In the genomic region with DNA sequence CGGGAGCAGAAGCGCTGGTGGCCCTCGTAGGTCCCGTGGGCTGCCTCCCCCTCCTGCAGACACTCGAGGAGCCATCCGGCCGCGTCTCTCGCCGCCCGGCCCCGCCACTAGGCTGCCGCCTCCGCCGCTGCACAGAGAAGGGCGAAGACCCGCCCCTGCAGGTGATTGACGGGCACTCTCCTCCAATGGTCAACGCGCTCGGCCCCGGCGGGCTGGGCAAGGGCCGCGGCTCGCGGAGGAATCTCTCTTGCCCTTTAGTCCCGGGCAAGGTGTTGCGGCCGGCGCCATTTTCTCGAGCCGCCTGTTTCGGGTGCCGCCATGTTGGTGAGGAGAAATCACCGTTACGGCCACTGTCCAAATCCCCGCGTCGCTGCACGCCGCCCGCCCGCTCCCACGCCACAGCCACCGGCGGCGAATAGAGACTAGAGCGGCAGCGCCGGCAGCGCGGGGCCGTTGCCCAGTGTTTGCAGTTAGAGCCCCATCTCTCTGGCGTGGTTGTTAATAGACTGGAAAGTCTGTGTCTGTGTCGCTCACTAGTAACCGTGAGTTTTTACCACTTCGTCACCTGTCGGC, we compare ENCODE assay signal across 1 cellular context.
TF ChIP-seq lines count a peak whose summit lies in the region.

A gene with protein sequence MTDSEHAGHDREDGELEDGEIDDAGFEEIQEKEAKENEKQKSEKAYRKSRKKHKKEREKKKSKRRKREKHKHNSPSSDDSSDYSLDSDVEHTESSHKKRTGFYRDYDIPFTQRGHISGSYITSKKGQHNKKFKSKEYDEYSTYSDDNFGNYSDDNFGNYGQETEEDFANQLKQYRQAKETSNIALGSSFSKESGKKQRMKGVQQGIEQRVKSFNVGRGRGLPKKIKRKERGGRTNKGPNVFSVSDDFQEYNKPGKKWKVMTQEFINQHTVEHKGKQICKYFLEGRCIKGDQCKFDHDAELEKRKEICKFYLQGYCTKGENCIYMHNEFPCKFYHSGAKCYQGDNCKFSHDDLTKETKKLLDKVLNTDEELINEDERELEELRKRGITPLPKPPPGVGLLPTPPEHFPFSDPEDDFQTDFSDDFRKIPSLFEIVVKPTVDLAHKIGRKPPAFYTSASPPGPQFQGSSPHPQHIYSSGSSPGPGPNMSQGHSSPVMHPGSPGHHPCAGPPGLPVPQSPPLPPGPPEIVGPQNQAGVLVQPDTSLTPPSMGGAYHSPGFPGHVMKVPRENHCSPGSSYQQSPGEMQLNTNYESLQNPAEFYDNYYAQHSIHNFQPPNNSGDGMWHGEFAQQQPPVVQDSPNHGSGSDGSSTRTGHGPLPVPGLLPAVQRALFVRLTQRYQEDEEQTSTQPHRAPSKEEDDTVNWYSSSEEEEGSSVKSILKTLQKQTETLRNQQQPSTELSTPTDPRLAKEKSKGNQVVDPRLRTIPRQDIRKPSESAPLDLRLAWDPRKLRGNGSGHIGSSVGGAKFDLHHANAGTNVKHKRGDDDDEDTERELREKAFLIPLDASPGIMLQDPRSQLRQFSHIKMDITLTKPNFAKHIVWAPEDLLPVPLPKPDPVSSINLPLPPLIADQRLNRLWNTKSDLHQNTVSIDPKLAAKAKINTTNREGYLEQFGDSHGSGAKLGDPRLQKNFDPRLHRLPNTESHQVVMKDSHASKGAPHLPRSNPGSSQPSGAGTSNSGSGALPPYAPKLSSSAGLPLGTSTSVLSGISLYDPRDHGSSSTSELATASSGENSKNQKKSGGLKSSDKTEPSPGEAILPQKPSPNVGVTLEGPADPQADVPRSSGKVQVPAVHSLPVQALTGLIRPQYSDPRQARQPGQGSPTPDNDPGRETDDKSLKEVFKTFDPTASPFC (plus strand): TSS at position 284 of the 573 bp plus-strand sequence. CDS start 398 bp downstream, outside the sequence.

TF ChIP-seq in K562, 482 proteins besides CTCF, POLR2A, EP300 and RAD21 (continued from another document and continues in another):
- TF ChIP-seq, protein P1, sequence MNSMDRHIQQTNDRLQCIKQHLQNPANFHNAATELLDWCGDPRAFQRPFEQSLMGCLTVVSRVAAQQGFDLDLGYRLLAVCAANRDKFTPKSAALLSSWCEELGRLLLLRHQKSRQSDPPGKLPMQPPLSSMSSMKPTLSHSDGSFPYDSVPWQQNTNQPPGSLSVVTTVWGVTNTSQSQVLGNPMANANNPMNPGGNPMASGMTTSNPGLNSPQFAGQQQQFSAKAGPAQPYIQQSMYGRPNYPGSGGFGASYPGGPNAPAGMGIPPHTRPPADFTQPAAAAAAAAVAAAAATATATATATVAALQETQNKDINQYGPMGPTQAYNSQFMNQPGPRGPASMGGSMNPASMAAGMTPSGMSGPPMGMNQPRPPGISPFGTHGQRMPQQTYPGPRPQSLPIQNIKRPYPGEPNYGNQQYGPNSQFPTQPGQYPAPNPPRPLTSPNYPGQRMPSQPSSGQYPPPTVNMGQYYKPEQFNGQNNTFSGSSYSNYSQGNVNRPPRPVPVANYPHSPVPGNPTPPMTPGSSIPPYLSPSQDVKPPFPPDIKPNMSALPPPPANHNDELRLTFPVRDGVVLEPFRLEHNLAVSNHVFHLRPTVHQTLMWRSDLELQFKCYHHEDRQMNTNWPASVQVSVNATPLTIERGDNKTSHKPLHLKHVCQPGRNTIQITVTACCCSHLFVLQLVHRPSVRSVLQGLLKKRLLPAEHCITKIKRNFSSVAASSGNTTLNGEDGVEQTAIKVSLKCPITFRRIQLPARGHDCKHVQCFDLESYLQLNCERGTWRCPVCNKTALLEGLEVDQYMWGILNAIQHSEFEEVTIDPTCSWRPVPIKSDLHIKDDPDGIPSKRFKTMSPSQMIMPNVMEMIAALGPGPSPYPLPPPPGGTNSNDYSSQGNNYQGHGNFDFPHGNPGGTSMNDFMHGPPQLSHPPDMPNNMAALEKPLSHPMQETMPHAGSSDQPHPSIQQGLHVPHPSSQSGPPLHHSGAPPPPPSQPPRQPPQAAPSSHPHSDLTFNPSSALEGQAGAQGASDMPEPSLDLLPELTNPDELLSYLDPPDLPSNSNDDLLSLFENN (IDR thresholded peaks at IDR 0.05; ENCODE audit: low read depth in 2 of 2, low read length in 2 of 2): peak in 1 of 2 experiments; percentile 34; a peak in 1 of 4 replicates
- TF ChIP-seq PHF20 (IDR thresholded peaks at IDR 0.05; ENCODE audit: partially characterized antibody) (peak; percentile 83), HMG20B (CRISPR knock-in tag; IDR thresholded peaks at IDR 0.05) (no peak), ZNF764 (CRISPR knock-in tag; IDR thresholded peaks at IDR 0.05; ENCODE audit: low read depth) (no peak), GATAD2B (IDR thresholded peaks at IDR 0.05; ENCODE audit: borderline replicate concordance) (peak; percentile 86; the same call in 1 of the 2 replicates), KDM1A (IDR thresholded peaks at IDR 0.05) (no peak), ZNF507 (tag; conservative IDR thresholded peaks at IDR 0.05) (no peak), ZZZ3 (IDR thresholded peaks at IDR 0.05) (no peak), ZNF551 (CRISPR knock-in tag; IDR thresholded peaks at IDR 0.05) (no peak), PHF21A (IDR thresholded peaks at IDR 0.05; ENCODE audit: borderline replicate concordance, low read depth) (no peak; the same call in 1 of the 2 replicates), EGR1 (conservative IDR thresholded peaks at IDR 0.05) (peak; percentile 74), RBFOX2 (IDR thresholded peaks at IDR 0.05; ENCODE audit: low read depth, low read length) (peak; percentile 99), DMBX1 (CRISPR knock-in tag; IDR thresholded peaks at IDR 0.05; ENCODE audit: borderline replicate concordance) (0 out of 2 replicates have a peak, but pooled peaks have one; percentile 55), ZNF282 (CRISPR knock-in tag; IDR thresholded peaks at IDR 0.05) (no peak)
- TF ChIP-seq, protein P2, sequence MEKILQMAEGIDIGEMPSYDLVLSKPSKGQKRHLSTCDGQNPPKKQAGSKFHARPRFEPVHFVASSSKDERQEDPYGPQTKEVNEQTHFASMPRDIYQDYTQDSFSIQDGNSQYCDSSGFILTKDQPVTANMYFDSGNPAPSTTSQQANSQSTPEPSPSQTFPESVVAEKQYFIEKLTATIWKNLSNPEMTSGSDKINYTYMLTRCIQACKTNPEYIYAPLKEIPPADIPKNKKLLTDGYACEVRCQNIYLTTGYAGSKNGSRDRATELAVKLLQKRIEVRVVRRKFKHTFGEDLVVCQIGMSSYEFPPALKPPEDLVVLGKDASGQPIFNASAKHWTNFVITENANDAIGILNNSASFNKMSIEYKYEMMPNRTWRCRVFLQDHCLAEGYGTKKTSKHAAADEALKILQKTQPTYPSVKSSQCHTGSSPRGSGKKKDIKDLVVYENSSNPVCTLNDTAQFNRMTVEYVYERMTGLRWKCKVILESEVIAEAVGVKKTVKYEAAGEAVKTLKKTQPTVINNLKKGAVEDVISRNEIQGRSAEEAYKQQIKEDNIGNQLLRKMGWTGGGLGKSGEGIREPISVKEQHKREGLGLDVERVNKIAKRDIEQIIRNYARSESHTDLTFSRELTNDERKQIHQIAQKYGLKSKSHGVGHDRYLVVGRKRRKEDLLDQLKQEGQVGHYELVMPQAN (IDR thresholded peaks at IDR 0.05; ENCODE audit: borderline replicate concordance): no peak; the same call in 1 of the 2 replicates
- TF ChIP-seq, protein P3, sequence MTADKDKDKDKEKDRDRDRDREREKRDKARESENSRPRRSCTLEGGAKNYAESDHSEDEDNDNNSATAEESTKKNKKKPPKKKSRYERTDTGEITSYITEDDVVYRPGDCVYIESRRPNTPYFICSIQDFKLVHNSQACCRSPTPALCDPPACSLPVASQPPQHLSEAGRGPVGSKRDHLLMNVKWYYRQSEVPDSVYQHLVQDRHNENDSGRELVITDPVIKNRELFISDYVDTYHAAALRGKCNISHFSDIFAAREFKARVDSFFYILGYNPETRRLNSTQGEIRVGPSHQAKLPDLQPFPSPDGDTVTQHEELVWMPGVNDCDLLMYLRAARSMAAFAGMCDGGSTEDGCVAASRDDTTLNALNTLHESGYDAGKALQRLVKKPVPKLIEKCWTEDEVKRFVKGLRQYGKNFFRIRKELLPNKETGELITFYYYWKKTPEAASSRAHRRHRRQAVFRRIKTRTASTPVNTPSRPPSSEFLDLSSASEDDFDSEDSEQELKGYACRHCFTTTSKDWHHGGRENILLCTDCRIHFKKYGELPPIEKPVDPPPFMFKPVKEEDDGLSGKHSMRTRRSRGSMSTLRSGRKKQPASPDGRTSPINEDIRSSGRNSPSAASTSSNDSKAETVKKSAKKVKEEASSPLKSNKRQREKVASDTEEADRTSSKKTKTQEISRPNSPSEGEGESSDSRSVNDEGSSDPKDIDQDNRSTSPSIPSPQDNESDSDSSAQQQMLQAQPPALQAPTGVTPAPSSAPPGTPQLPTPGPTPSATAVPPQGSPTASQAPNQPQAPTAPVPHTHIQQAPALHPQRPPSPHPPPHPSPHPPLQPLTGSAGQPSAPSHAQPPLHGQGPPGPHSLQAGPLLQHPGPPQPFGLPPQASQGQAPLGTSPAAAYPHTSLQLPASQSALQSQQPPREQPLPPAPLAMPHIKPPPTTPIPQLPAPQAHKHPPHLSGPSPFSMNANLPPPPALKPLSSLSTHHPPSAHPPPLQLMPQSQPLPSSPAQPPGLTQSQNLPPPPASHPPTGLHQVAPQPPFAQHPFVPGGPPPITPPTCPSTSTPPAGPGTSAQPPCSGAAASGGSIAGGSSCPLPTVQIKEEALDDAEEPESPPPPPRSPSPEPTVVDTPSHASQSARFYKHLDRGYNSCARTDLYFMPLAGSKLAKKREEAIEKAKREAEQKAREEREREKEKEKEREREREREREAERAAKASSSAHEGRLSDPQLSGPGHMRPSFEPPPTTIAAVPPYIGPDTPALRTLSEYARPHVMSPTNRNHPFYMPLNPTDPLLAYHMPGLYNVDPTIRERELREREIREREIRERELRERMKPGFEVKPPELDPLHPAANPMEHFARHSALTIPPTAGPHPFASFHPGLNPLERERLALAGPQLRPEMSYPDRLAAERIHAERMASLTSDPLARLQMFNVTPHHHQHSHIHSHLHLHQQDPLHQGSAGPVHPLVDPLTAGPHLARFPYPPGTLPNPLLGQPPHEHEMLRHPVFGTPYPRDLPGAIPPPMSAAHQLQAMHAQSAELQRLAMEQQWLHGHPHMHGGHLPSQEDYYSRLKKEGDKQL (CRISPR knock-in tag; IDR thresholded peaks at IDR 0.05; ENCODE audit: borderline replicate concordance): no peak
- TF ChIP-seq, protein P4, sequence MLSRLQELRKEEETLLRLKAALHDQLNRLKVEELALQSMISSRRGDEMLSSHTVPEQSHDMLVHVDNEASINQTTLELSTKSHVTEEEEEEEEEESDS (CRISPR knock-in tag; IDR thresholded peaks at IDR 0.05): no peak
- TF ChIP-seq, protein P5, sequence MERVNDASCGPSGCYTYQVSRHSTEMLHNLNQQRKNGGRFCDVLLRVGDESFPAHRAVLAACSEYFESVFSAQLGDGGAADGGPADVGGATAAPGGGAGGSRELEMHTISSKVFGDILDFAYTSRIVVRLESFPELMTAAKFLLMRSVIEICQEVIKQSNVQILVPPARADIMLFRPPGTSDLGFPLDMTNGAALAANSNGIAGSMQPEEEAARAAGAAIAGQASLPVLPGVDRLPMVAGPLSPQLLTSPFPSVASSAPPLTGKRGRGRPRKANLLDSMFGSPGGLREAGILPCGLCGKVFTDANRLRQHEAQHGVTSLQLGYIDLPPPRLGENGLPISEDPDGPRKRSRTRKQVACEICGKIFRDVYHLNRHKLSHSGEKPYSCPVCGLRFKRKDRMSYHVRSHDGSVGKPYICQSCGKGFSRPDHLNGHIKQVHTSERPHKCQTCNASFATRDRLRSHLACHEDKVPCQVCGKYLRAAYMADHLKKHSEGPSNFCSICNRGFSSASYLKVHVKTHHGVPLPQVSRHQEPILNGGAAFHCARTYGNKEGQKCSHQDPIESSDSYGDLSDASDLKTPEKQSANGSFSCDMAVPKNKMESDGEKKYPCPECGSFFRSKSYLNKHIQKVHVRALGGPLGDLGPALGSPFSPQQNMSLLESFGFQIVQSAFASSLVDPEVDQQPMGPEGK (CRISPR knock-in tag; IDR thresholded peaks at IDR 0.05; ENCODE audit: borderline replicate concordance): 0 out of 2 replicates have a peak, but pooled peaks have one; percentile 19
- TF ChIP-seq, protein P6, sequence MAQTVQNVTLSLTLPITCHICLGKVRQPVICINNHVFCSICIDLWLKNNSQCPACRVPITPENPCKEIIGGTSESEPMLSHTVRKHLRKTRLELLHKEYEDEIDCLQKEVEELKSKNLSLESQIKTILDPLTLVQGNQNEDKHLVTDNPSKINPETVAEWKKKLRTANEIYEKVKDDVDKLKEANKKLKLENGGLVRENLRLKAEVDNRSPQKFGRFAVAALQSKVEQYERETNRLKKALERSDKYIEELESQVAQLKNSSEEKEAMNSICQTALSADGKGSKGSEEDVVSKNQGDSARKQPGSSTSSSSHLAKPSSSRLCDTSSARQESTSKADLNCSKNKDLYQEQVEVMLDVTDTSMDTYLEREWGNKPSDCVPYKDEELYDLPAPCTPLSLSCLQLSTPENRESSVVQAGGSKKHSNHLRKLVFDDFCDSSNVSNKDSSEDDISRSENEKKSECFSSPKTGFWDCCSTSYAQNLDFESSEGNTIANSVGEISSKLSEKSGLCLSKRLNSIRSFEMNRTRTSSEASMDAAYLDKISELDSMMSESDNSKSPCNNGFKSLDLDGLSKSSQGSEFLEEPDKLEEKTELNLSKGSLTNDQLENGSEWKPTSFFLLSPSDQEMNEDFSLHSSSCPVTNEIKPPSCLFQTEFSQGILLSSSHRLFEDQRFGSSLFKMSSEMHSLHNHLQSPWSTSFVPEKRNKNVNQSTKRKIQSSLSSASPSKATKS (CRISPR knock-in tag; IDR thresholded peaks at IDR 0.05): no peak
- TF ChIP-seq, protein P7, sequence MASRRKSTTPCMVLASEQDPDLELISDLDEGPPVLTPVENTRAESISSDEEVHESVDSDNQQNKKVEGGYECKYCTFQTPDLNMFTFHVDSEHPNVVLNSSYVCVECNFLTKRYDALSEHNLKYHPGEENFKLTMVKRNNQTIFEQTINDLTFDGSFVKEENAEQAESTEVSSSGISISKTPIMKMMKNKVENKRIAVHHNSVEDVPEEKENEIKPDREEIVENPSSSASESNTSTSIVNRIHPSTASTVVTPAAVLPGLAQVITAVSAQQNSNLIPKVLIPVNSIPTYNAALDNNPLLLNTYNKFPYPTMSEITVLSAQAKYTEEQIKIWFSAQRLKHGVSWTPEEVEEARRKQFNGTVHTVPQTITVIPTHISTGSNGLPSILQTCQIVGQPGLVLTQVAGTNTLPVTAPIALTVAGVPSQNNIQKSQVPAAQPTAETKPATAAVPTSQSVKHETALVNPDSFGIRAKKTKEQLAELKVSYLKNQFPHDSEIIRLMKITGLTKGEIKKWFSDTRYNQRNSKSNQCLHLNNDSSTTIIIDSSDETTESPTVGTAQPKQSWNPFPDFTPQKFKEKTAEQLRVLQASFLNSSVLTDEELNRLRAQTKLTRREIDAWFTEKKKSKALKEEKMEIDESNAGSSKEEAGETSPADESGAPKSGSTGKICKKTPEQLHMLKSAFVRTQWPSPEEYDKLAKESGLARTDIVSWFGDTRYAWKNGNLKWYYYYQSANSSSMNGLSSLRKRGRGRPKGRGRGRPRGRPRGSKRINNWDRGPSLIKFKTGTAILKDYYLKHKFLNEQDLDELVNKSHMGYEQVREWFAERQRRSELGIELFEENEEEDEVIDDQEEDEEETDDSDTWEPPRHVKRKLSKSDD (conservative IDR thresholded peaks at IDR 0.05; ENCODE audit: low read length): peak; percentile 90
